Comparison of ENCODE assay signal across 21 cellular contexts in the genomic region with DNA sequence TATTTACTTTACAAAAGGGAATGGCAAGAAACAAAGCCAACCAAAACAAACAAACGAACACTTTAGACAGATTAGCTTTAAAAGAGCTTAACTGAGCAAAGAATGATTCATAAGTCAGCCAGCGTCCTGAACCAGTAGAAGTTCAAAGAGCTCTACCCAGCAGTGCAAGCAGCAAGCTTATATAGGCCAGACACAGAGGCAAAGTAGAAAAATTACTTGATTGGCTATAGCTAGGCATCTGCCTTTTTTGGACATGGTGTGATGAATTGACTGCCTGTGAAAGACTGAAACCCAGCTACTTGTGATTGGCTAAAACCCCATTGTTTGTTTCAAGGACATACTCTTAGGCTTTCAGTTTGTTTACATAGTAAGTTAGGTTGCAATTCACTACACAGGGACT.
DNase-seq lines count a peak whose midpoint lies in the region; ATAC-seq, FAIRE-seq and TF ChIP-seq lines count a peak whose summit lies in the region.
"Had no signal": no experiment of that assay in that cellular context is flagged by ENCODE, and none has a peak within 500 bp of the region (broad histone marks: within the 10 kb centered on the region; RNA-seq: fewer than 3 reads in every experiment).

No MANE protein-coding gene starts in this region.

- DNase-seq in EL, result peak; percentile 48
- peak; percentile 26 for DNase-seq in MG63
- peak; percentile 1 for DNase-seq in bronchial epithelial cell (ENCODE audit: low read depth)
- DNase-seq in nephron progenitor cell, result no peak
- DNase-seq in cerebellar cortex (ENCODE audit: low spot score), result no peak
- DNase-seq in NCI-H2029 (lab: John Stamatoyannopoulos, UW), result no peak
- DNase-seq: activated CD4-positive, alpha-beta T cell treated with anti-CD3 and anti-CD28 coated beads, Interleukin-2, amount 10 ng/mL, durations not matched to agents 7 days and 5 days; activated CD8-positive, alpha-beta memory T cell treated with anti-CD3 and anti-CD28 coated beads, Interleukin-2, amount 50 U/mL, for 4 hours; activated effector memory CD4-positive, alpha-beta T cell treated with anti-CD3 and anti-CD28 coated beads, Interleukin-2, amount 50 U/mL, for 16 hours; adrenal gland; central memory CD4-positive, alpha-beta T cell; effector CD4-positive, alpha-beta T cell; esophagus squamous epithelium; immature natural killer cell; NCI-H187; NCI-H510A treated with DMSO at 0.1 percent for 48 hours; right cardiac atrium; Right ventricle myocardium superior; T-cell had no signal

- H3K4me1 Mint-ChIP-seq in nephron progenitor cell, result peaks cover 6% of the 10 kb centered on the region
- H3K4me1 Mint-ChIP-seq: activated CD4-positive, alpha-beta T cell treated with anti-CD3 and anti-CD28 coated beads, Interleukin-2, amount 10 ng/mL, durations not matched to agents 7 days and 5 days; immature natural killer cell; T-cell had no signal

- H3K4me3 ChIP-seq in MG63, result no peak overlapping the region
- no peak overlapping the region for H3K4me3 ChIP-seq in bronchial epithelial cell (ENCODE audit: low read depth, low read length)
- H3K4me3 ChIP-seq: adrenal gland, esophagus squamous epithelium had no signal

- no peaks in the 10 kb centered on the region for H3K36me3 ChIP-seq in MG63
- no peaks in the 10 kb centered on the region for H3K36me3 ChIP-seq in bronchial epithelial cell (ENCODE audit: control insufficient read depth, insufficient read depth, low read length)
- H3K36me3 ChIP-seq: adrenal gland, esophagus squamous epithelium had no signal

- TF ChIP-seq CTCF in bronchial epithelial cell (IDR thresholded peaks at IDR 0.05; ENCODE audit: insufficient read depth, low read length, severe bottlenecking), result no peak
- TF ChIP-seq CTCF in nephron progenitor cell (IDR thresholded peaks at IDR 0.05), result no peak

- no peaks in the 10 kb centered on the region for H3K36me3 Mint-ChIP-seq in nephron progenitor cell (ENCODE audit: low read depth)
- H3K36me3 Mint-ChIP-seq: T-cell had no signal

- H3K27ac Mint-ChIP-seq in nephron progenitor cell, result peak overlapping the region; percentile 32
- H3K27ac Mint-ChIP-seq: activated CD4-positive, alpha-beta T cell treated with anti-CD3 and anti-CD28 coated beads, Interleukin-2, amount 10 ng/mL, durations not matched to agents 7 days and 5 days; immature natural killer cell; T-cell had no signal

- ATAC-seq in GM18511 (IDR thresholded peaks at IDR 0.05; ENCODE audit: unreplicated experiment), result no peak
- ATAC-seq: right cardiac atrium, T-cell had no signal

- H3K27me3 ChIP-seq in MG63 (no peaks in the 10 kb centered on the region), bronchial epithelial cell (ENCODE audit: control insufficient read depth, insufficient read depth, low read length) (no peaks in the 10 kb centered on the region)
- H3K27me3 ChIP-seq: adrenal gland, esophagus squamous epithelium had no signal

- H3K4me3 Mint-ChIP-seq in nephron progenitor cell, result no peak overlapping the region
- H3K4me3 Mint-ChIP-seq: activated CD4-positive, alpha-beta T cell treated with anti-CD3 and anti-CD28 coated beads, Interleukin-2, amount 10 ng/mL, durations not matched to agents 7 days and 5 days; immature natural killer cell; T-cell had no signal

- H3K9me3 Mint-ChIP-seq in nephron progenitor cell, result no peaks in the 10 kb centered on the region

- H3K27me3 Mint-ChIP-seq in nephron progenitor cell (ENCODE audit: low read depth, poor library complexity), result peaks cover 3% of the 10 kb centered on the region
- H3K27me3 Mint-ChIP-seq: activated CD4-positive, alpha-beta T cell treated with anti-CD3 and anti-CD28 coated beads, Interleukin-2, amount 10 ng/mL, durations not matched to agents 7 days and 5 days; T-cell had no signal

- peaks cover 5% of the 10 kb centered on the region; the same call in 1 of the 2 replicates for H3K9me3 ChIP-seq in MG63
- H3K9me3 ChIP-seq: adrenal gland had no signal

- FAIRE-seq in bronchial epithelial cell (lab: Jason Lieb, UNC), result no peak
- FAIRE-seq: H1 had no signal

Comparison
In these comparisons a context has a peak if more than half of its experiments do, and no peak if none do; other contexts are left out.
1. DNase-seq: peak in EL (single experiment), MG63 (single experiment) and bronchial epithelial cell (single experiment); none in nephron progenitor cell (single experiment), cerebellar cortex (single experiment) and NCI-H2029 (single experiment).